Comparison of ENCODE assay signal across 17 cellular contexts in genomic region chr17:60383379-60383778, GRCh38. TPM values are rescaled to one million over a fixed set of nuclear protein-coding genes. Genes with fewer than 3 reads are reported as not detected.
A peak's percentile ranks its signal among the peaks of the same experiment; 100 is the strongest.
DNase-seq lines count a peak whose midpoint lies in the region; ATAC-seq and TF ChIP-seq lines count a peak whose summit lies in the region.
"Had no signal": no experiment of that assay in that cellular context is flagged by ENCODE, and none has a peak within 500 bp of the region (broad histone marks: within the 10 kb centered on the region; RNA-seq: fewer than 3 reads in every experiment).

No MANE protein-coding gene starts in this region.

- no peak overlapping the region for H3K4me3 Mint-ChIP-seq in GM23338
- no peak overlapping the region for H3K4me3 Mint-ChIP-seq in natural killer cell treated with Interleukin-12 subunit alpha and Interleukin-12 subunit beta and Interleukin-15 and Interleukin-18, amount 100 ng/mL, for 72 hours
- H3K4me3 Mint-ChIP-seq in activated naive CD8-positive, alpha-beta T cell treated with anti-CD3 and anti-CD28 coated beads for 36 hours = no peak overlapping the region
- H3K4me3 Mint-ChIP-seq: central memory CD8-positive, alpha-beta T cell; memory B cell; nephron had no signal

- peak overlapping the region; percentile 100; the same call in 1 of the 2 replicates for H3K27ac ChIP-seq in GM23338 (ENCODE audit: low read depth)
- H3K27ac ChIP-seq: SJCRH30 had no signal

- H3K9me3 Mint-ChIP-seq in GM23338 = no peaks in the 10 kb centered on the region
- H3K9me3 Mint-ChIP-seq in natural killer cell treated with Interleukin-12 subunit alpha and Interleukin-12 subunit beta and Interleukin-15 and Interleukin-18, amount 100 ng/mL, for 72 hours = no peaks in the 10 kb centered on the region
- no peaks in the 10 kb centered on the region for H3K9me3 Mint-ChIP-seq in activated naive CD8-positive, alpha-beta T cell treated with anti-CD3 and anti-CD28 coated beads for 36 hours
- H3K9me3 Mint-ChIP-seq: central memory CD8-positive, alpha-beta T cell; memory B cell; nephron had no signal

- H3K27me3 Mint-ChIP-seq in GM23338 (ENCODE audit: insufficient read depth, low read depth, poor library complexity) = peaks cover 5% of the 10 kb centered on the region
- H3K27me3 Mint-ChIP-seq in natural killer cell treated with Interleukin-12 subunit alpha and Interleukin-12 subunit beta and Interleukin-15 and Interleukin-18, amount 100 ng/mL, for 72 hours = no peaks in the 10 kb centered on the region
- H3K27me3 Mint-ChIP-seq in activated naive CD8-positive, alpha-beta T cell treated with anti-CD3 and anti-CD28 coated beads for 36 hours = no peaks in the 10 kb centered on the region
- H3K27me3 Mint-ChIP-seq: central memory CD8-positive, alpha-beta T cell; memory B cell had no signal

- no peak overlapping the region for H3K4me3 ChIP-seq in GM23338
- H3K4me3 ChIP-seq: SJCRH30 had no signal

- peaks cover 6% of the 10 kb centered on the region; the same call in 1 of the 2 replicates for H3F3A ChIP-seq in GM23338 (replicated peaks; ENCODE audit: low read depth)

- H3K36me3 ChIP-seq in GM23338 (ENCODE audit: insufficient read depth) = no peaks in the 10 kb centered on the region
- H3K36me3 ChIP-seq: SJCRH30 had no signal

- 0 out of 2 replicates have a peak, but pooled peaks cover 2% of the 10 kb centered on the region for H4K20me1 ChIP-seq in GM23338 (replicated peaks; ENCODE audit: insufficient read depth)

- H3K27me3 ChIP-seq in GM23338 (ENCODE audit: insufficient read depth) = no peaks in the 10 kb centered on the region
- H3K27me3 ChIP-seq: SJCRH30 had no signal

- intact Hi-C loops in left colon (cut with DNase I, micrococcal nuclease) = no loop called here

- peak overlapping the region; percentile 57 for H3K27ac Mint-ChIP-seq in GM23338
- H3K27ac Mint-ChIP-seq in natural killer cell treated with Interleukin-12 subunit alpha and Interleukin-12 subunit beta and Interleukin-15 and Interleukin-18, amount 100 ng/mL, for 72 hours = peak overlapping the region in 1 of 2 donors; percentile 52
- H3K27ac Mint-ChIP-seq in activated naive CD8-positive, alpha-beta T cell treated with anti-CD3 and anti-CD28 coated beads for 36 hours = no peak overlapping the region
- H3K27ac Mint-ChIP-seq: memory B cell, nephron had no signal

- H3K36me3 Mint-ChIP-seq in GM23338 (ENCODE audit: low read depth) = peaks cover 9% of the 10 kb centered on the region; the same call in 2 of the 3 replicates
- H3K36me3 Mint-ChIP-seq in natural killer cell treated with Interleukin-12 subunit alpha and Interleukin-12 subunit beta and Interleukin-15 and Interleukin-18, amount 100 ng/mL, for 72 hours = no peaks in the 10 kb centered on the region
- peaks cover 3% of the 10 kb centered on the region for H3K36me3 Mint-ChIP-seq in activated naive CD8-positive, alpha-beta T cell treated with anti-CD3 and anti-CD28 coated beads for 36 hours

- H3K4me1 Mint-ChIP-seq in GM23338 = peaks cover 59% of the 10 kb centered on the region
- peaks cover 30 to 31% of the 10 kb centered on the region in 2 donors for H3K4me1 Mint-ChIP-seq in natural killer cell treated with Interleukin-12 subunit alpha and Interleukin-12 subunit beta and Interleukin-15 and Interleukin-18, amount 100 ng/mL, for 72 hours (ENCODE audit: low read depth in 2 of 2)
- peaks cover 18% of the 10 kb centered on the region for H3K4me1 Mint-ChIP-seq in activated naive CD8-positive, alpha-beta T cell treated with anti-CD3 and anti-CD28 coated beads for 36 hours

- H3K79me2 ChIP-seq in GM23338 (replicated peaks; ENCODE audit: insufficient read depth) = peaks cover 95% of the 10 kb centered on the region

- H2AFZ ChIP-seq in GM23338 = no peak overlapping the region

- H3K4me1 ChIP-seq in GM23338 (ENCODE audit: insufficient read depth) = peaks cover 57% of the 10 kb centered on the region

- DNase-seq in GM23338 (ENCODE audit: low spot score) = no peak
- DNase-seq in NCI-H1417 (lab: John Stamatoyannopoulos, UW) = peak; percentile 12 to 84 (median 36)
- DNase-seq in NCI-H774 (lab: John Stamatoyannopoulos, UW) = peak; percentile 38
- no peak for DNase-seq in left colon
- DNase-seq in natural killer cell treated with Interleukin-12 subunit alpha and Interleukin-12 subunit beta and Interleukin-15 and Interleukin-18, amount 100 ng/mL, for 72 hours (ENCODE audit: low spot score) = no peak
- no peak for DNase-seq in NCI-H524 treated with DMSO at 0.1 percent for 48 hours (lab: John Stamatoyannopoulos, UW)
- DNase-seq in activated naive CD8-positive, alpha-beta T cell treated with anti-CD3 and anti-CD28 coated beads for 36 hours = no peak
- DNase-seq in AG08395 (ENCODE audit: low spot score) = no peak
- DNase-seq: activated CD4-positive, CD25-positive, alpha-beta regulatory T cell treated with anti-CD3 and anti-CD28 coated beads, Interleukin-2, amount 50 U/mL, for 72 hours; activated gamma-delta T cell; effector CD4-positive, alpha-beta T cell had no signal

- ATAC-seq in GM23338 (no peak), left colon (peak; percentile 37)
- no peak for ATAC-seq in natural killer cell treated with Interleukin-12 subunit alpha and Interleukin-12 subunit beta and Interleukin-15 and Interleukin-18, amount 100 ng/mL, for 72 hours

- peak overlapping the region; percentile 85 for H3K4me2 ChIP-seq in GM23338

- H3K9me2 ChIP-seq in GM23338 (ENCODE audit: insufficient read depth) = no peaks in the 10 kb centered on the region

- no peak for TF ChIP-seq CTCF in GM23338 (conservative IDR thresholded peaks at IDR 0.05; ENCODE audit: low read depth in 2 of 2)

TF ChIP-seq in GM23338, 12 proteins besides CTCF, POLR2A, EP300 and RAD21 (continues in another document):
- TF ChIP-seq EZH2phosphoT487 (IDR thresholded peaks at IDR 0.05; ENCODE audit: unreplicated experiment) (no peak), ZNF114 (CRISPR knock-in tag; IDR thresholded peaks at IDR 0.05) (no peak), ETS1 (IDR thresholded peaks at IDR 0.05) (no peak)

RNA-seq across cellular contexts. Expression of gene USP32, which starts 8.6 kb away (rescaled TPM):
- 124 and 129 TPM in 2 replicates for total RNA-seq in GM23338 (2014; rRNA removed; shearing (Covaris generic))
- 43.6 and 44.3 TPM in 2 replicates for polyA plus RNA-seq in GM23338 (2016; fragmentation: Nextera tagmentation; extraction: Ambion mirVana)
- total RNA-seq in left colon = 10 to 100 TPM; 37.4 to 48.9 TPM
- total RNA-seq in natural killer cell treated with Interleukin-12 subunit alpha and Interleukin-12 subunit beta and Interleukin-15 and Interleukin-18, amount 100 ng/mL, for 72 hours = 10 to 100 TPM; 58.7 to 64.1 TPM
- total RNA-seq in activated naive CD8-positive, alpha-beta T cell treated with anti-CD3 and anti-CD28 coated beads for 36 hours = 10 to 100 TPM; 26.6 to 26.7 TPM

RNA-seq across cellular contexts. Expression of gene CHCT1, which starts 38.9 kb away (rescaled TPM):
- not detected in 2 replicates for total RNA-seq in GM23338 (2014; rRNA removed; shearing (Covaris generic))
- 0.61 TPM in 1 of 2 replicates, not detected in the other for polyA plus RNA-seq in GM23338 (2016; fragmentation: Nextera tagmentation; extraction: Ambion mirVana)
- total RNA-seq in left colon = not detected
- not detected for total RNA-seq in natural killer cell treated with Interleukin-12 subunit alpha and Interleukin-12 subunit beta and Interleukin-15 and Interleukin-18, amount 100 ng/mL, for 72 hours
- total RNA-seq in activated naive CD8-positive, alpha-beta T cell treated with anti-CD3 and anti-CD28 coated beads for 36 hours = under 1 TPM in 1 of 2 experiments, not detected in 1; 0.24 TPM
- total RNA-seq: H4; SJCRH30; T-helper 2 cell treated with Interferon-gamma antibody and Interleukin-4, amounts not matched to agents 100 ng/mL and 5 ng/mL, for 36 hours had no signal

Comparison
In these comparisons a context has a peak if more than half of its experiments do, and no peak if none do; other contexts are left out.
1. DNase-seq: peak in NCI-H1417 (3 of 3) and NCI-H774 (single experiment); none in GM23338 (single experiment), left colon (0 of 2), natural killer cell treated with Interleukin-12 subunit alpha and Interleukin-12 subunit beta and Interleukin-15 and Interleukin-18, amount 100 ng/mL, for 72 hours (single experiment), NCI-H524 treated with DMSO at 0.1 percent for 48 hours (single experiment), activated naive CD8-positive, alpha-beta T cell treated with anti-CD3 and anti-CD28 coated beads for 36 hours (single experiment) and AG08395 (single experiment).